ENCODE assay signal across 20 cellular contexts in the genomic region with DNA sequence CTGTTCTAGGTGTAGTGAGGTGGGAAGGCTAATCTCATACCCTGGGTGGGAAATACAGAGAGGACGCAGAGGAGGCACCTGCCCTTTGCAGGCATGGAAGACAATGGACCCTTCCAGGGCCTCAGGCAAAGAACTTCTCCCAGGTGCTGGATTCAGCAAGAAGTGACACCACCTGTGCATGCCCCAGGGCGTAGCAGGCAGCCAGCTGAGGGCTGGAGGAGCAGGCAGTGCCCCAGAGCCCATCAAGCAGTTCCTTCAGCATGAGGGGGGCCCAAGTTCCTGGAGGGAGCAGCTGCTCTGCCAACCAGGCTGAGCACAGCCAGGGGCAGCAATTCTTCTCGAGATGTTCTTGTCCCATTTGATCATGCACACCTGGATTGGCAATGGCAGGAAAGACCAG.
"Had no signal": no experiment of that assay in that cellular context is flagged by ENCODE, and none has a peak within 500 bp of the region (broad histone marks: within the 10 kb centered on the region; RNA-seq: fewer than 3 reads in every experiment).

No MANE protein-coding gene starts in this region.

- DNase-seq: effector memory CD8-positive, alpha-beta T cell; erythroblast; hypothalamus; immature natural killer cell; kidney; natural killer cell; stimulated activated CD4-positive, alpha-beta T cell treated with anti-CD3 and anti-CD28 coated beads, Interleukin-12 subunit alpha, Interleukin-12 subunit beta, amount 100 ng/mL, for 4 hours; stimulated activated CD4-positive, alpha-beta T cell treated with anti-CD3 and anti-CD28 coated beads, Interleukin-1b, Interleukin-23, amount 100 ng/mL, for 48 hours; stimulated activated CD4-positive, alpha-beta T cell treated with anti-CD3 and anti-CD28 coated beads, Interleukin-4, amount 100 ng/mL, for 24 hours; stimulated activated naive CD4-positive, alpha-beta T cell treated with Interleukin-2 at 50 U/mL for 16 hours; stomach; thyroid gland had no signal

- H3K27ac ChIP-seq: coronary artery, neutrophil, parathyroid adenoma, prostate gland, right atrium auricular region, stomach, vagina had no signal

- ATAC-seq: effector memory CD8-positive, alpha-beta T cell; natural killer cell; sciatic nerve; stimulated activated effector memory CD8-positive, alpha-beta T cell treated with anti-CD3 and anti-CD28 coated beads, Interleukin-12 subunit alpha, Interleukin-12 subunit beta, amount 100 ng/mL, for 72 hours had no signal
